1 cellular context compared by ENCODE assay signal in the genomic region with DNA sequence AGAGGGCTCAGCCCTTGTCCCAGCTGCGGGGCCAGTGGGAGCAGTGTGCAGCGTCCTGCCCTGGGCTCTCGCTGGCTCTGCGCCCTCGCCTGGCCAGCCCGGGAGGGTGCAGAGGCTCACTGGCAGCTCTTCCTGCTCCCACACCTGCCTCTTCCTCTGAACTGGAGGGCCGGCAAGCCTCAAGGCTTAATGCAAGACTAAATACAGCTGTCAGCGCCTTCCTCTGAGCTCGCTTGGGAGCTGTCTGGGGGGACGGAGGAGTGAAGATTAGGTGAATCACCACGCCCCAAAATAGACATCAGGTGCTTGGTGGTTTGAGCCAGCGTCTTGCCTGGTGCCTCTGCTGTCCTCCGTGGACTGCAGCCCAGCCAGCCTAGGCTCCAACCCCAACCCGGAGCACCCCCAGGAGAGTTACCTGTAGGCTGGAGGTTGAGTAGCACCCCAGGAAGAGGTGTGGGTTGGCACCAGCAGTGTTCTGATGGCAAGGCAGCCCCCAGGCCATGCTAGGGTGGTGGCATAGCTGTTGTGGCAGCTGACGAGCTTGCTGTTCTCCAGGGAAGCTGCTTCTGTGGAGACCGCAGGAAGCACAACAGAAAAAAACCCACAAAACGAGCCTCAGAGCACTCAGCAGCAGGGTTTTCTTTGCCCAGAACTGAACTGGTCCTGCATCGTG.
TF ChIP-seq lines count a peak whose summit lies in the region.

No MANE protein-coding gene starts in this region.

TF ChIP-seq in GM12878, 131 proteins besides CTCF, POLR2A, EP300 and RAD21 (continued from another document):
- TF ChIP-seq, protein P1, sequence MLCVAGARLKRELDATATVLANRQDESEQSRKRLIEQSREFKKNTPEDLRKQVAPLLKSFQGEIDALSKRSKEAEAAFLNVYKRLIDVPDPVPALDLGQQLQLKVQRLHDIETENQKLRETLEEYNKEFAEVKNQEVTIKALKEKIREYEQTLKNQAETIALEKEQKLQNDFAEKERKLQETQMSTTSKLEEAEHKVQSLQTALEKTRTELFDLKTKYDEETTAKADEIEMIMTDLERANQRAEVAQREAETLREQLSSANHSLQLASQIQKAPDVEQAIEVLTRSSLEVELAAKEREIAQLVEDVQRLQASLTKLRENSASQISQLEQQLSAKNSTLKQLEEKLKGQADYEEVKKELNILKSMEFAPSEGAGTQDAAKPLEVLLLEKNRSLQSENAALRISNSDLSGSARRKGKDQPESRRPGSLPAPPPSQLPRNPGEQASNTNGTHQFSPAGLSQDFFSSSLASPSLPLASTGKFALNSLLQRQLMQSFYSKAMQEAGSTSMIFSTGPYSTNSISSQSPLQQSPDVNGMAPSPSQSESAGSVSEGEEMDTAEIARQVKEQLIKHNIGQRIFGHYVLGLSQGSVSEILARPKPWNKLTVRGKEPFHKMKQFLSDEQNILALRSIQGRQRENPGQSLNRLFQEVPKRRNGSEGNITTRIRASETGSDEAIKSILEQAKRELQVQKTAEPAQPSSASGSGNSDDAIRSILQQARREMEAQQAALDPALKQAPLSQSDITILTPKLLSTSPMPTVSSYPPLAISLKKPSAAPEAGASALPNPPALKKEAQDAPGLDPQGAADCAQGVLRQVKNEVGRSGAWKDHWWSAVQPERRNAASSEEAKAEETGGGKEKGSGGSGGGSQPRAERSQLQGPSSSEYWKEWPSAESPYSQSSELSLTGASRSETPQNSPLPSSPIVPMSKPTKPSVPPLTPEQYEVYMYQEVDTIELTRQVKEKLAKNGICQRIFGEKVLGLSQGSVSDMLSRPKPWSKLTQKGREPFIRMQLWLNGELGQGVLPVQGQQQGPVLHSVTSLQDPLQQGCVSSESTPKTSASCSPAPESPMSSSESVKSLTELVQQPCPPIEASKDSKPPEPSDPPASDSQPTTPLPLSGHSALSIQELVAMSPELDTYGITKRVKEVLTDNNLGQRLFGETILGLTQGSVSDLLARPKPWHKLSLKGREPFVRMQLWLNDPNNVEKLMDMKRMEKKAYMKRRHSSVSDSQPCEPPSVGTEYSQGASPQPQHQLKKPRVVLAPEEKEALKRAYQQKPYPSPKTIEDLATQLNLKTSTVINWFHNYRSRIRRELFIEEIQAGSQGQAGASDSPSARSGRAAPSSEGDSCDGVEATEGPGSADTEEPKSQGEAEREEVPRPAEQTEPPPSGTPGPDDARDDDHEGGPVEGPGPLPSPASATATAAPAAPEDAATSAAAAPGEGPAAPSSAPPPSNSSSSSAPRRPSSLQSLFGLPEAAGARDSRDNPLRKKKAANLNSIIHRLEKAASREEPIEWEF (IDR thresholded peaks at IDR 0.05; ENCODE audit: insufficient replicate concordance, low read depth, low read length), result no peak
- TF ChIP-seq LARP7 (IDR thresholded peaks at IDR 0.05) (no peak), TCF3 (IDR thresholded peaks at IDR 0.05; ENCODE audit: borderline replicate concordance, insufficient read depth, low read depth, low read length) (peak; percentile 57; the same call in 1 of the 2 replicates)
- TF ChIP-seq, protein P2, sequence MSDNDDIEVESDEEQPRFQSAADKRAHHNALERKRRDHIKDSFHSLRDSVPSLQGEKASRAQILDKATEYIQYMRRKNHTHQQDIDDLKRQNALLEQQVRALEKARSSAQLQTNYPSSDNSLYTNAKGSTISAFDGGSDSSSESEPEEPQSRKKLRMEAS (IDR thresholded peaks at IDR 0.05; ENCODE audit: low read depth, low read length), result no peak
TF ChIP-seq in GM12878: peak in this region for 9.
